24 cellular contexts compared by ENCODE assay signal in the genomic region with DNA sequence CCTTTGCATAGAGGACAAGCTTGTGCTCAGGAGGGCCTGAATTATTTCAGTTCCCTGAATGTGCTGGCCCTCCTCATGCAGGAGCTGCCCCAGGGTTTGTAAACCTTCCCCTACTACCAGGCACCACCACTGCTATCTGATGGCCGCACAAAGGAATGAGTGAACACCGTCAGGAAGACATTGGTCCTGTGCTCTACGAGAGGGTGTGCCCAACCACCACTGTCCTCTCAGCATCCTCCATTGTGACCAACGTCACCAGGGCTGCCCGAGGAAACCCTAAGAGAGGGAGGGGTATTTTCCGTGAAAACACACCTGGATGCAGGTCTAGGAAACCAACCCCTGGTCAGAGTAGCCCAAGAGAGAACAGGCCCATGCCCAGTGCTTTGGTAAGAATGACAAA.
"Had no signal": no experiment of that assay in that cellular context is flagged by ENCODE, and none has a peak within 500 bp of the region (broad histone marks: within the 10 kb centered on the region; RNA-seq: fewer than 3 reads in every experiment).

No MANE protein-coding gene starts in this region.

- H3K27ac ChIP-seq: breast epithelium, SJSA1 had no signal

- DNase-seq: activated B cell treated with CpG ODN at 0.5 μM for 24 hours; activated CD4-positive, alpha-beta T cell treated with anti-CD3 and anti-CD28 coated beads for 1 hour; activated CD4-positive, alpha-beta T cell treated with anti-CD3 and anti-CD28 coated beads, Interleukin-2, amount 10 ng/mL, durations not matched to agents 24 days and 14 days; activated CD4-positive, alpha-beta T cell treated with anti-CD3 and anti-CD28 coated beads, Interleukin-2, amount 50 U/mL, for 48 hours; activated CD8-positive, alpha-beta memory T cell treated with anti-CD3 and anti-CD28 coated beads, Interleukin-2, amount 10 ng/mL, durations not matched to agents 7 days and 5 days; activated effector memory CD4-positive, alpha-beta T cell treated with Interleukin-2 at 50 U/mL for 16 hours; activated naive CD4-positive, alpha-beta T cell; activated T-cell treated with anti-CD3 and anti-CD28 coated beads, Interleukin-2, amount 50 U/mL, for 24 hours; aorta; MM.1S; NCI-H1105; NCI-H1436; NCI-H1694 treated with DMSO at 0.1 percent for 48 hours; NCI-H2029 treated with DMSO at 0.1 percent for 48 hours; NCI-H345; NCI-H510A; PC-3; SHP77; T-helper 17 cell; T-helper 9 cell had no signal

- H3K4me3 Mint-ChIP-seq: activated B cell treated with CpG ODN at 0.5 μM for 24 hours; activated CD4-positive, alpha-beta T cell treated with anti-CD3 and anti-CD28 coated beads, Interleukin-2, amount 10 ng/mL, durations not matched to agents 24 days and 14 days; activated CD8-positive, alpha-beta memory T cell treated with anti-CD3 and anti-CD28 coated beads, Interleukin-2, amount 10 ng/mL, durations not matched to agents 7 days and 5 days; activated naive CD4-positive, alpha-beta T cell treated with anti-CD3 and anti-CD28 coated beads, Interleukin-2, amount 50 U/mL, for 24 hours; activated T-cell treated with anti-CD3 and anti-CD28 coated beads, Interleukin-2, amount 50 U/mL, for 24 hours; activated T-helper 1 cell treated with anti-CD3 and anti-CD28 coated beads, Interleukin-12 subunit alpha, Interleukin-12 subunit beta, Interleukin-2, Interleukin-4 antibody, amounts not matched to agents 30 ng/mL and 10 ng/mL and 1 ng/mL, durations not matched to agents 14 hours and 24 hours and 36 hours; T-helper 17 cell had no signal

- H3K36me3 Mint-ChIP-seq: activated CD8-positive, alpha-beta memory T cell treated with anti-CD3 and anti-CD28 coated beads, Interleukin-2, amount 10 ng/mL, durations not matched to agents 7 days and 5 days; activated naive CD4-positive, alpha-beta T cell treated with anti-CD3 and anti-CD28 coated beads, Interleukin-2, amount 50 U/mL, for 24 hours had no signal

- H3K27me3 Mint-ChIP-seq: activated B cell treated with CpG ODN at 0.5 μM for 24 hours; activated CD4-positive, alpha-beta T cell treated with anti-CD3 and anti-CD28 coated beads, Interleukin-2, amount 10 ng/mL, durations not matched to agents 24 days and 14 days; activated CD8-positive, alpha-beta memory T cell treated with anti-CD3 and anti-CD28 coated beads, Interleukin-2, amount 10 ng/mL, durations not matched to agents 7 days and 5 days; activated naive CD4-positive, alpha-beta T cell treated with anti-CD3 and anti-CD28 coated beads, Interleukin-2, amount 50 U/mL, for 24 hours; activated T-cell treated with anti-CD3 and anti-CD28 coated beads, Interleukin-2, amount 50 U/mL, for 24 hours; T-helper 17 cell had no signal

- H3K36me3 ChIP-seq: breast epithelium, SJSA1 had no signal

- H3K4me1 ChIP-seq: breast epithelium, SJSA1 had no signal

- H3K9me3 ChIP-seq: breast epithelium, SJSA1 had no signal

- H3K27ac Mint-ChIP-seq: activated B cell treated with CpG ODN at 0.5 μM for 24 hours; activated CD4-positive, alpha-beta T cell treated with anti-CD3 and anti-CD28 coated beads, Interleukin-2, amount 10 ng/mL, durations not matched to agents 24 days and 14 days; activated CD8-positive, alpha-beta memory T cell treated with anti-CD3 and anti-CD28 coated beads, Interleukin-2, amount 10 ng/mL, durations not matched to agents 7 days and 5 days; activated naive CD4-positive, alpha-beta T cell treated with anti-CD3 and anti-CD28 coated beads, Interleukin-2, amount 50 U/mL, for 24 hours; activated T-cell treated with anti-CD3 and anti-CD28 coated beads, Interleukin-2, amount 50 U/mL, for 24 hours; activated T-helper 1 cell treated with anti-CD3 and anti-CD28 coated beads, Interleukin-12 subunit alpha, Interleukin-12 subunit beta, Interleukin-2, Interleukin-4 antibody, amounts not matched to agents 30 ng/mL and 10 ng/mL and 1 ng/mL, durations not matched to agents 14 hours and 24 hours and 36 hours; T-helper 17 cell had no signal

- H3K9me3 Mint-ChIP-seq: activated B cell treated with CpG ODN at 0.5 μM for 24 hours; activated CD4-positive, alpha-beta T cell treated with anti-CD3 and anti-CD28 coated beads, Interleukin-2, amount 10 ng/mL, durations not matched to agents 24 days and 14 days; activated naive CD4-positive, alpha-beta T cell treated with anti-CD3 and anti-CD28 coated beads, Interleukin-2, amount 50 U/mL, for 24 hours; activated T-cell treated with anti-CD3 and anti-CD28 coated beads, Interleukin-2, amount 50 U/mL, for 24 hours; activated T-helper 1 cell treated with anti-CD3 and anti-CD28 coated beads, Interleukin-12 subunit alpha, Interleukin-12 subunit beta, Interleukin-2, Interleukin-4 antibody, amounts not matched to agents 30 ng/mL and 10 ng/mL and 1 ng/mL, durations not matched to agents 14 hours and 24 hours and 36 hours had no signal

- H3K4me3 ChIP-seq: breast epithelium, SJSA1 had no signal
